ENCODE assay signal across 1 cellular context in genomic region chr6:31794866-31795615, GRCh38.
TF ChIP-seq lines count a peak whose summit lies in the region.

No MANE protein-coding gene starts in this region.

TF ChIP-seq in endothelial cell of umbilical vein, 7 proteins besides CTCF, POLR2A, EP300 and RAD21:
- TF ChIP-seq POLR2AphosphoS5 (IDR thresholded peaks at IDR 0.05; ENCODE audit: insufficient read depth, low read depth, low read length): no peak
- TF ChIP-seq FOS (IDR thresholded peaks at IDR 0.05; ENCODE audit: borderline replicate concordance, insufficient read depth, low read length): no peak
- TF ChIP-seq MYC (IDR thresholded peaks at IDR 0.05; ENCODE audit: low read depth, low read length): no peak
